ENCODE assay signal across 1 cellular context in the genomic region with DNA sequence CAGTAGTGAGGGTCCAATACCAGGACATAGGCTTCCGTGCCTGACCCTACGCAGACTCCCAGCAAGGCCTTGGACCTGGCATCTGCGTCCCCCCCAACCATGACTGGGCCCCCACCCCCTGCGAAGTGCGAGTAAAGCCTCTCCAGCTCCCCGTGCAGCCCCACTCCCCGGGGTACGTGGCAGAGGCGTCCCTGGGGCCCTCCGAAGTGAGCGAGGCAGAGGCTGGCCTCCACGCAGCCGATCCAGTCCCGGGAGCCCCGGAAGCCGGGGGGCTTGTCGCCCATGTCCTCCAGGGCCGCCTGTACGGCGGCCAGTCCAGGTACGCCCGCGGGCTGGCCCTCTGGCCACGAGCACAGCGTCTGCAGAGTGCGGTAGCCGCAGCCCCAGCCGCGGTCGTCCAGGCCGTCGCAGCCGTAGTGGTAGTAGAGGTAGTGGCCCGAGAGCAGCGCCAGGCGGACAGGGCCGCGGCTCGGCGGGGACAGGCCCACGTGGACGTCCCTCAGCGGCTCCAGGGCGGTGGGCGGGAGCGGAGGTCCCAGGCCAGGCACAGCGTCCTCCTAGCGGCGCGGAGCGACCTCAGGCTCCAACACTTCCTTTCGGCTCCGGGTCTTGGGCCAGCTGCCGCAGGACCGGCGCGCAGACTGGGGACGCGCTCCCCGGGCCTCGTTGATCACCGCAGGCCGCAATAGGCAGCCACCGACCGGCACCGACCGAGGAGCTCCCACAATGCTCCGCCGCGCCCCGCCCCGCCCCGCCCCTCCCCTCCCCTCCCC.
TF ChIP-seq lines count a peak whose summit lies in the region.

A gene (minus strand): TSS at position 728 of the 773 bp plus-strand sequence. CDS start 444 bp downstream, at position 284.

TF ChIP-seq in K562, 482 proteins besides CTCF, POLR2A, EP300 and RAD21 (continued from another document):
- TF ChIP-seq, protein P1, sequence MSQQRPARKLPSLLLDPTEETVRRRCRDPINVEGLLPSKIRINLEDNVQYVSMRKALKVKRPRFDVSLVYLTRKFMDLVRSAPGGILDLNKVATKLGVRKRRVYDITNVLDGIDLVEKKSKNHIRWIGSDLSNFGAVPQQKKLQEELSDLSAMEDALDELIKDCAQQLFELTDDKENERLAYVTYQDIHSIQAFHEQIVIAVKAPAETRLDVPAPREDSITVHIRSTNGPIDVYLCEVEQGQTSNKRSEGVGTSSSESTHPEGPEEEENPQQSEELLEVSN (IDR thresholded peaks at IDR 0.05; ENCODE audit: borderline replicate concordance in 1 of 2, extremely low read depth in 1 of 2, insufficient read depth in 1 of 2, insufficient read length in 1 of 2, low read depth in 1 of 2, low read length in 1 of 2, poor library complexity in 1 of 2, severe bottlenecking in 1 of 2), result peak; percentile 93 to 94
- TF ChIP-seq NR2C1 (IDR thresholded peaks at IDR 0.05), result no peak
- TF ChIP-seq NR2C1 (tag; IDR thresholded peaks at IDR 0.05), result no peak
- 0 out of 2 replicates have a peak, but pooled peaks have one; percentile 68 for TF ChIP-seq ZC3H4 (CRISPR knock-in tag; IDR thresholded peaks at IDR 0.05; ENCODE audit: borderline replicate concordance)
- TF ChIP-seq ZNF41 (CRISPR knock-in tag; conservative IDR thresholded peaks at IDR 0.05), result 0 out of 2 replicates have a peak, but pooled peaks have one; percentile 15
- TF ChIP-seq, protein P2, sequence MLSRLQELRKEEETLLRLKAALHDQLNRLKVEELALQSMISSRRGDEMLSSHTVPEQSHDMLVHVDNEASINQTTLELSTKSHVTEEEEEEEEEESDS (CRISPR knock-in tag; IDR thresholded peaks at IDR 0.05), result no peak
- TF ChIP-seq BACH1 (tag; IDR thresholded peaks at IDR 0.05), result no peak
- TF ChIP-seq HMGN3 (IDR thresholded peaks at IDR 0.05; ENCODE audit: borderline replicate concordance, extremely low read depth, insufficient read length, low read depth, low read length), result peak; percentile 50
- TF ChIP-seq MED1 (CRISPR knock-in tag; IDR thresholded peaks at IDR 0.05; ENCODE audit: borderline replicate concordance), result 0 out of 2 replicates have a peak, but pooled peaks have one; percentile 45
- TF ChIP-seq, protein P3, sequence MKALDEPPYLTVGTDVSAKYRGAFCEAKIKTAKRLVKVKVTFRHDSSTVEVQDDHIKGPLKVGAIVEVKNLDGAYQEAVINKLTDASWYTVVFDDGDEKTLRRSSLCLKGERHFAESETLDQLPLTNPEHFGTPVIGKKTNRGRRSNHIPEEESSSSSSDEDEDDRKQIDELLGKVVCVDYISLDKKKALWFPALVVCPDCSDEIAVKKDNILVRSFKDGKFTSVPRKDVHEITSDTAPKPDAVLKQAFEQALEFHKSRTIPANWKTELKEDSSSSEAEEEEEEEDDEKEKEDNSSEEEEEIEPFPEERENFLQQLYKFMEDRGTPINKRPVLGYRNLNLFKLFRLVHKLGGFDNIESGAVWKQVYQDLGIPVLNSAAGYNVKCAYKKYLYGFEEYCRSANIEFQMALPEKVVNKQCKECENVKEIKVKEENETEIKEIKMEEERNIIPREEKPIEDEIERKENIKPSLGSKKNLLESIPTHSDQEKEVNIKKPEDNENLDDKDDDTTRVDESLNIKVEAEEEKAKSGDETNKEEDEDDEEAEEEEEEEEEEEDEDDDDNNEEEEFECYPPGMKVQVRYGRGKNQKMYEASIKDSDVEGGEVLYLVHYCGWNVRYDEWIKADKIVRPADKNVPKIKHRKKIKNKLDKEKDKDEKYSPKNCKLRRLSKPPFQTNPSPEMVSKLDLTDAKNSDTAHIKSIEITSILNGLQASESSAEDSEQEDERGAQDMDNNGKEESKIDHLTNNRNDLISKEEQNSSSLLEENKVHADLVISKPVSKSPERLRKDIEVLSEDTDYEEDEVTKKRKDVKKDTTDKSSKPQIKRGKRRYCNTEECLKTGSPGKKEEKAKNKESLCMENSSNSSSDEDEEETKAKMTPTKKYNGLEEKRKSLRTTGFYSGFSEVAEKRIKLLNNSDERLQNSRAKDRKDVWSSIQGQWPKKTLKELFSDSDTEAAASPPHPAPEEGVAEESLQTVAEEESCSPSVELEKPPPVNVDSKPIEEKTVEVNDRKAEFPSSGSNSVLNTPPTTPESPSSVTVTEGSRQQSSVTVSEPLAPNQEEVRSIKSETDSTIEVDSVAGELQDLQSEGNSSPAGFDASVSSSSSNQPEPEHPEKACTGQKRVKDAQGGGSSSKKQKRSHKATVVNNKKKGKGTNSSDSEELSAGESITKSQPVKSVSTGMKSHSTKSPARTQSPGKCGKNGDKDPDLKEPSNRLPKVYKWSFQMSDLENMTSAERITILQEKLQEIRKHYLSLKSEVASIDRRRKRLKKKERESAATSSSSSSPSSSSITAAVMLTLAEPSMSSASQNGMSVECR (CRISPR knock-in tag; IDR thresholded peaks at IDR 0.05), result peak; percentile 83; the same call in 1 of the 2 replicates
- TF ChIP-seq MCM7 (IDR thresholded peaks at IDR 0.05), result no peak
- TF ChIP-seq TCF7 (IDR thresholded peaks at IDR 0.05; ENCODE audit: borderline replicate concordance), result peak; percentile 75; the same call in 1 of the 2 replicates
- peak; percentile 80 for TF ChIP-seq RB1 (IDR thresholded peaks at IDR 0.05; ENCODE audit: low read depth)
- TF ChIP-seq DMBX1 (CRISPR knock-in tag; IDR thresholded peaks at IDR 0.05; ENCODE audit: borderline replicate concordance), result peak; percentile 77; the same call in 1 of the 2 replicates
- TF ChIP-seq ZNF143 (CRISPR knock-in tag; IDR thresholded peaks at IDR 0.05), result peak; percentile 70
- TF ChIP-seq ZNF764 (CRISPR knock-in tag; IDR thresholded peaks at IDR 0.05; ENCODE audit: low read depth), result no peak; the same call in 1 of the 2 replicates
- TF ChIP-seq, protein P4, sequence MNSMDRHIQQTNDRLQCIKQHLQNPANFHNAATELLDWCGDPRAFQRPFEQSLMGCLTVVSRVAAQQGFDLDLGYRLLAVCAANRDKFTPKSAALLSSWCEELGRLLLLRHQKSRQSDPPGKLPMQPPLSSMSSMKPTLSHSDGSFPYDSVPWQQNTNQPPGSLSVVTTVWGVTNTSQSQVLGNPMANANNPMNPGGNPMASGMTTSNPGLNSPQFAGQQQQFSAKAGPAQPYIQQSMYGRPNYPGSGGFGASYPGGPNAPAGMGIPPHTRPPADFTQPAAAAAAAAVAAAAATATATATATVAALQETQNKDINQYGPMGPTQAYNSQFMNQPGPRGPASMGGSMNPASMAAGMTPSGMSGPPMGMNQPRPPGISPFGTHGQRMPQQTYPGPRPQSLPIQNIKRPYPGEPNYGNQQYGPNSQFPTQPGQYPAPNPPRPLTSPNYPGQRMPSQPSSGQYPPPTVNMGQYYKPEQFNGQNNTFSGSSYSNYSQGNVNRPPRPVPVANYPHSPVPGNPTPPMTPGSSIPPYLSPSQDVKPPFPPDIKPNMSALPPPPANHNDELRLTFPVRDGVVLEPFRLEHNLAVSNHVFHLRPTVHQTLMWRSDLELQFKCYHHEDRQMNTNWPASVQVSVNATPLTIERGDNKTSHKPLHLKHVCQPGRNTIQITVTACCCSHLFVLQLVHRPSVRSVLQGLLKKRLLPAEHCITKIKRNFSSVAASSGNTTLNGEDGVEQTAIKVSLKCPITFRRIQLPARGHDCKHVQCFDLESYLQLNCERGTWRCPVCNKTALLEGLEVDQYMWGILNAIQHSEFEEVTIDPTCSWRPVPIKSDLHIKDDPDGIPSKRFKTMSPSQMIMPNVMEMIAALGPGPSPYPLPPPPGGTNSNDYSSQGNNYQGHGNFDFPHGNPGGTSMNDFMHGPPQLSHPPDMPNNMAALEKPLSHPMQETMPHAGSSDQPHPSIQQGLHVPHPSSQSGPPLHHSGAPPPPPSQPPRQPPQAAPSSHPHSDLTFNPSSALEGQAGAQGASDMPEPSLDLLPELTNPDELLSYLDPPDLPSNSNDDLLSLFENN (IDR thresholded peaks at IDR 0.05; ENCODE audit: low read depth in 2 of 2, low read length in 2 of 2), result no peak; a peak in 1 of 4 replicates
- 0 out of 2 replicates have a peak, but pooled peaks have one; percentile 44 for TF ChIP-seq ZNF224 (CRISPR knock-in tag; IDR thresholded peaks at IDR 0.05)
- TF ChIP-seq TGIF2 (CRISPR knock-in tag; IDR thresholded peaks at IDR 0.05), result peak; percentile 88
- peak; percentile 72; the same call in 1 of the 2 replicates for TF ChIP-seq ESRRA (IDR thresholded peaks at IDR 0.05; ENCODE audit: borderline replicate concordance, low read depth)
- TF ChIP-seq L3MBTL2 (IDR thresholded peaks at IDR 0.05), result peak; percentile 99
- peak; percentile 24; the same call in 1 of the 2 replicates for TF ChIP-seq JUN (IDR thresholded peaks at IDR 0.05; ENCODE audit: borderline replicate concordance, low read depth, low read length)
- 0 out of 2 replicates have a peak, but pooled peaks have one; percentile 32 for TF ChIP-seq JUN (CRISPR knock-in tag; IDR thresholded peaks at IDR 0.05; ENCODE audit: borderline replicate concordance)
- peak; percentile 75; the same call in 1 of the 2 replicates for TF ChIP-seq ZNF431 (CRISPR knock-in tag; IDR thresholded peaks at IDR 0.05)
- TF ChIP-seq PCBP1 (IDR thresholded peaks at IDR 0.05; ENCODE audit: low read depth, low read length, poor library complexity, severe bottlenecking), result peak; percentile 96
- TF ChIP-seq, protein P5, sequence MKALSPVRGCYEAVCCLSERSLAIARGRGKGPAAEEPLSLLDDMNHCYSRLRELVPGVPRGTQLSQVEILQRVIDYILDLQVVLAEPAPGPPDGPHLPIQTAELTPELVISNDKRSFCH (CRISPR knock-in tag; IDR thresholded peaks at IDR 0.05), result no peak
- TF ChIP-seq, protein P5 (tag; IDR thresholded peaks at IDR 0.05), result peak; percentile 71; the same call in 1 of the 2 replicates
- TF ChIP-seq ZNF140 (CRISPR knock-in tag; IDR thresholded peaks at IDR 0.05), result no peak
- TF ChIP-seq ZNF79 (CRISPR knock-in tag; IDR thresholded peaks at IDR 0.05; ENCODE audit: low read depth), result no peak
- TF ChIP-seq ZNF57 (CRISPR knock-in tag; IDR thresholded peaks at IDR 0.05), result no peak
- TF ChIP-seq HDAC1 (IDR thresholded peaks at IDR 0.05), result peak in 1 of 2 experiments; percentile 98; a peak in 2 of 4 replicates
- TF ChIP-seq, protein P6, sequence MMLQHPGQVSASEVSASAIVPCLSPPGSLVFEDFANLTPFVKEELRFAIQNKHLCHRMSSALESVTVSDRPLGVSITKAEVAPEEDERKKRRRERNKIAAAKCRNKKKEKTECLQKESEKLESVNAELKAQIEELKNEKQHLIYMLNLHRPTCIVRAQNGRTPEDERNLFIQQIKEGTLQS (IDR thresholded peaks at IDR 0.05), result no peak
- TF ChIP-seq, protein P6 (CRISPR knock-in tag; conservative IDR thresholded peaks at IDR 0.05), result peak; percentile 21; the same call in 1 of the 2 replicates
- TF ChIP-seq, protein P7, sequence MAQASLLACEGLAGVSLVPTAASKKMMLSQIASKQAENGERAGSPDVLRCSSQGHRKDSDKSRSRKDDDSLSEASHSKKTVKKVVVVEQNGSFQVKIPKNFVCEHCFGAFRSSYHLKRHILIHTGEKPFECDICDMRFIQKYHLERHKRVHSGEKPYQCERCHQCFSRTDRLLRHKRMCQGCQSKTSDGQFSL (CRISPR knock-in tag; IDR thresholded peaks at IDR 0.05), result peak; percentile 59
- TF ChIP-seq, protein P7 (tag; IDR thresholded peaks at IDR 0.05), result no peak; a peak in 1 of 4 replicates
- TF ChIP-seq, protein P8, sequence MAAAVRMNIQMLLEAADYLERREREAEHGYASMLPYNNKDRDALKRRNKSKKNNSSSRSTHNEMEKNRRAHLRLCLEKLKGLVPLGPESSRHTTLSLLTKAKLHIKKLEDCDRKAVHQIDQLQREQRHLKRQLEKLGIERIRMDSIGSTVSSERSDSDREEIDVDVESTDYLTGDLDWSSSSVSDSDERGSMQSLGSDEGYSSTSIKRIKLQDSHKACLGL (CRISPR knock-in tag; IDR thresholded peaks at IDR 0.05; ENCODE audit: borderline replicate concordance, poor library complexity, severe bottlenecking), result peak; percentile 86
